8 cellular contexts compared by ENCODE assay signal in genomic region chr22:22753526-22754267, GRCh38.
DNase-seq lines count a peak whose midpoint lies in the region; ATAC-seq and TF ChIP-seq lines count a peak whose summit lies in the region.

No MANE protein-coding gene starts in this region.

- H3K4me3 ChIP-seq in coronary artery (no peak overlapping the region), mesendoderm (ENCODE audit: low read length) (no peak overlapping the region)

- DNase-seq in activated gamma-delta T cell treated with Interleukin-2 at 50 U/mL for 16 hours (peak; percentile 84), activated gamma-delta T cell (lab: John Stamatoyannopoulos, UW) (no peak), NCI-H1694 (lab: John Stamatoyannopoulos, UW) (peak; percentile 21), coronary artery (ENCODE audit: low spot score) (peak; percentile 70), mesendoderm (peak; percentile 77)
- DNase-seq in activated CD4-positive, alpha-beta T cell treated with anti-CD3 and anti-CD28 coated beads for 4 hours = peak; percentile 73 to 74
- peak; percentile 61 for DNase-seq in stimulated activated naive B cell treated with anti-CD40 and anti-IgM and Interleukin-4, amounts not matched to agents 10 μg/mL and 1 μg/mL and 100 μg/mL, for 72 hours

- H3K79me1 ChIP-seq in mesendoderm (ENCODE audit: low read length) = no peaks in the 10 kb centered on the region

- H3K27me3 ChIP-seq in mesendoderm (ENCODE audit: insufficient read depth, low read length, poor library complexity) = no peaks in the 10 kb centered on the region

- H3K36me3 ChIP-seq in mesendoderm (ENCODE audit: control insufficient read depth, insufficient read depth, low read length) = no peaks in the 10 kb centered on the region

- peak; percentile 21 for TF ChIP-seq CTCF in coronary artery (IDR thresholded peaks at IDR 0.05)

- ATAC-seq in stimulated activated naive B cell treated with anti-CD40 and anti-IgM and Interleukin-4, amounts not matched to agents 10 μg/mL and 1 μg/mL and 100 μg/mL, for 72 hours (replicated peaks) = peak; percentile 92 to 96
- no peak for ATAC-seq in HG02798 (IDR thresholded peaks at IDR 0.05; ENCODE audit: poor library complexity, unreplicated experiment)

- WGBS in mesendoderm (ENCODE audit: extremely low coverage, insufficient coverage, low lambda C conversion rate) = no CpG with 5 or more reads among the region's 7 CpGs

- H4K5ac ChIP-seq in mesendoderm (ENCODE audit: low read length) = no peak overlapping the region

- H3K4me2 ChIP-seq in mesendoderm (ENCODE audit: low read length) = no peak overlapping the region

- H3K9me3 Mint-ChIP-seq in stimulated activated naive B cell treated with anti-CD40 and anti-IgM and Interleukin-4, amounts not matched to agents 10 μg/mL and 1 μg/mL and 100 μg/mL, for 72 hours = no peaks in the 10 kb centered on the region

- H3K23ac ChIP-seq in mesendoderm (ENCODE audit: low read length) = no peak overlapping the region

- H3K56ac ChIP-seq in mesendoderm (ENCODE audit: low read length) = no peak overlapping the region

- H3K4me3 Mint-ChIP-seq in stimulated activated naive B cell treated with anti-CD40 and anti-IgM and Interleukin-4, amounts not matched to agents 10 μg/mL and 1 μg/mL and 100 μg/mL, for 72 hours = no peak overlapping the region

- H2AK5ac ChIP-seq in mesendoderm (ENCODE audit: low read length) = no peak overlapping the region

- no peak overlapping the region for H4K8ac ChIP-seq in mesendoderm (ENCODE audit: low read depth, low read length)

- peaks cover 0 to 4% of the 10 kb centered on the region in 2 donors for H3K27me3 Mint-ChIP-seq in stimulated activated naive B cell treated with anti-CD40 and anti-IgM and Interleukin-4, amounts not matched to agents 10 μg/mL and 1 μg/mL and 100 μg/mL, for 72 hours

- no peak overlapping the region for H2BK120ac ChIP-seq in mesendoderm (ENCODE audit: low read depth, low read length)

- peaks cover 10 to 14% of the 10 kb centered on the region in 2 donors for H3K4me1 Mint-ChIP-seq in stimulated activated naive B cell treated with anti-CD40 and anti-IgM and Interleukin-4, amounts not matched to agents 10 μg/mL and 1 μg/mL and 100 μg/mL, for 72 hours

- H2BK5ac ChIP-seq in mesendoderm (ENCODE audit: low read length) = no peak overlapping the region

- no peaks in the 10 kb centered on the region for H3K36me3 Mint-ChIP-seq in stimulated activated naive B cell treated with anti-CD40 and anti-IgM and Interleukin-4, amounts not matched to agents 10 μg/mL and 1 μg/mL and 100 μg/mL, for 72 hours

- no peaks in the 10 kb centered on the region for H3K4me1 ChIP-seq in mesendoderm (ENCODE audit: control insufficient read depth, low read depth, low read length)

- H3K27ac ChIP-seq in coronary artery (no peak overlapping the region), mesendoderm (ENCODE audit: low read depth, low read length) (no peak overlapping the region)

- no peak overlapping the region for H2BK15ac ChIP-seq in mesendoderm (replicated peaks; ENCODE audit: low read depth)

- H3K79me2 ChIP-seq in mesendoderm (ENCODE audit: control insufficient read depth, insufficient read depth, low read length) = no peaks in the 10 kb centered on the region

- H3K4ac ChIP-seq in mesendoderm (ENCODE audit: low read depth, low read length) = no peak overlapping the region

- peak overlapping the region; percentile 60 for H3K27ac Mint-ChIP-seq in stimulated activated naive B cell treated with anti-CD40 and anti-IgM and Interleukin-4, amounts not matched to agents 10 μg/mL and 1 μg/mL and 100 μg/mL, for 72 hours

- H3K18ac ChIP-seq in mesendoderm (ENCODE audit: low read length) = no peak overlapping the region

- H3K9ac ChIP-seq in mesendoderm (ENCODE audit: low read length) = no peak overlapping the region
